Comparison of ENCODE assay signal across 8 cellular contexts in genomic region chr15:23877502-23878412, GRCh38.
DNase-seq lines count a peak whose midpoint lies in the region; ATAC-seq and TF ChIP-seq lines count a peak whose summit lies in the region.

No MANE protein-coding gene starts in this region.

- no peaks in the 10 kb centered on the region for H4K20me1 ChIP-seq in GM23338 (replicated peaks; ENCODE audit: insufficient read depth)

- peaks cover 20% of the 10 kb centered on the region; the same call in 1 of the 2 replicates for H3K27me3 ChIP-seq in GM23338 (ENCODE audit: insufficient read depth)
- peaks cover 0 to 1% of the 10 kb centered on the region in 2 donors for H3K27me3 ChIP-seq in uterus

- H3K9me3 Mint-ChIP-seq in GM23338, result peaks cover 87% of the 10 kb centered on the region

- TF ChIP-seq POLR2A in uterus (IDR thresholded peaks at IDR 0.05), result no peak

- DNase-seq in AG10803 (ENCODE audit: low read depth) (peak; percentile 1), GM23338 (ENCODE audit: low spot score) (peak; percentile 95), NCI-H82 treated with DMSO at 0.1 percent for 48 hours (lab: John Stamatoyannopoulos, UW; ENCODE audit: unreplicated experiment) (peak; percentile 11), dermis blood vessel endothelial cell (peak; percentile 4), medulla oblongata (ENCODE audit: extremely low spot score) (peak; percentile 21), uterus (peak; percentile 28 to 42)

- H3K4me3 ChIP-seq in AG10803 (ENCODE audit: low read length) (no peak overlapping the region), GM23338 (peak overlapping the region; percentile 49), uterus (no peak overlapping the region)

- no peaks in the 10 kb centered on the region for H3K79me2 ChIP-seq in GM23338 (replicated peaks; ENCODE audit: insufficient read depth)

- peak overlapping the region; percentile 66 for H3K4me3 Mint-ChIP-seq in GM23338

- H3K9me2 ChIP-seq in GM23338 (ENCODE audit: insufficient read depth), result no peaks in the 10 kb centered on the region

- H3K4me1 Mint-ChIP-seq in GM23338, result peaks cover 2% of the 10 kb centered on the region; the same call in 1 of the 3 replicates

- H3F3A ChIP-seq in GM23338 (replicated peaks; ENCODE audit: low read depth), result no peaks in the 10 kb centered on the region

- no peak overlapping the region for H3K27ac Mint-ChIP-seq in GM23338

- H2AFZ ChIP-seq in GM23338, result peak overlapping the region; percentile 92

- peak overlapping the region; percentile 80 for H3K4me2 ChIP-seq in GM23338

- H3K9me3 ChIP-seq in uterus, result no peaks in the 10 kb centered on the region

- H3K27ac ChIP-seq in GM23338 (ENCODE audit: low read depth) (no peak overlapping the region), uterus (no peak overlapping the region)

- peaks cover 9% of the 10 kb centered on the region for H3K36me3 Mint-ChIP-seq in GM23338 (ENCODE audit: low read depth)

- H3K4me1 ChIP-seq in GM23338 (ENCODE audit: insufficient read depth), result no peaks in the 10 kb centered on the region
- H3K4me1 ChIP-seq in uterus, result no peaks in the 10 kb centered on the region

- TF ChIP-seq CTCF in AG10803 (conservative IDR thresholded peaks at IDR 0.05; ENCODE audit: low read length) (peak; percentile 42), GM23338 (conservative IDR thresholded peaks at IDR 0.05; ENCODE audit: low read depth in 2 of 2) (peak; percentile 79 to 88), uterus (IDR thresholded peaks at IDR 0.05) (peak; percentile 17 to 51 (median 34))

- H3K36me3 ChIP-seq in GM23338 (ENCODE audit: insufficient read depth) (no peaks in the 10 kb centered on the region), uterus (no peaks in the 10 kb centered on the region)

- peak; percentile 99 for ATAC-seq in GM23338
- ATAC-seq in GM21528 (IDR thresholded peaks at IDR 0.05; ENCODE audit: low FRiP score, unreplicated experiment), result no peak
- ATAC-seq in GM18502 (IDR thresholded peaks at IDR 0.05; ENCODE audit: poor library complexity, unreplicated experiment), result no peak

- intact Hi-C loops in uterus (cut with DNase I; ENCODE audit: low total_unique reads), result loop anchor here (10.0 kb wide), 1 partner anchor 243 kb away; no protein-coding TSS in a partner anchor

- H3K27me3 Mint-ChIP-seq in GM23338 (ENCODE audit: insufficient read depth, low read depth, poor library complexity), result peaks cover 6% of the 10 kb centered on the region

TF ChIP-seq in GM23338, 12 proteins besides CTCF, POLR2A, EP300 and RAD21:
- TF ChIP-seq ETS1 (IDR thresholded peaks at IDR 0.05) (no peak), ZNF331 (CRISPR knock-in tag; IDR thresholded peaks at IDR 0.05; ENCODE audit: low read depth) (no peak), ZNF462 (CRISPR knock-in tag; IDR thresholded peaks at IDR 0.05) (no peak), EZH2 (IDR thresholded peaks at IDR 0.05; ENCODE audit: low read depth, unreplicated experiment) (no peak), JUNB (IDR thresholded peaks at IDR 0.05; ENCODE audit: unreplicated experiment) (no peak), POLR2AphosphoS5 (IDR thresholded peaks at IDR 0.05; ENCODE audit: low read depth) (no peak), REST (IDR thresholded peaks at IDR 0.05; ENCODE audit: unreplicated experiment) (no peak), NANOG (IDR thresholded peaks at IDR 0.05; ENCODE audit: borderline replicate concordance) (no peak), CREB1 (CRISPR knock-in tag; IDR thresholded peaks at IDR 0.05; ENCODE audit: low read depth) (no peak), STAT1 (IDR thresholded peaks at IDR 0.05; ENCODE audit: unreplicated experiment) (no peak)

Comparison
In these comparisons a context has a peak if more than half of its experiments do, and no peak if none do; other contexts are left out.
1. DNase-seq: peak in every context shown above with its lines; median percentile 95 in GM23338; 35 in uterus; 21 in medulla oblongata; 11 in NCI-H82 treated with DMSO at 0.1 percent for 48 hours; 4 in dermis blood vessel endothelial cell; 1 in AG10803.